ENCODE assay signal across 17 cellular contexts in genomic region chr10:110723224-110723891, GRCh38.
DNase-seq lines count a peak whose midpoint lies in the region; ATAC-seq and TF ChIP-seq lines count a peak whose summit lies in the region.
"Had no signal": no experiment of that assay in that cellular context is flagged by ENCODE, and none has a peak within 500 bp of the region (broad histone marks: within the 10 kb centered on the region; RNA-seq: fewer than 3 reads in every experiment).

No MANE protein-coding gene starts in this region.

- peak in 1 of 2 donors; percentile 54 for ATAC-seq in CD4-positive, CD25-positive, alpha-beta regulatory T cell (ENCODE audit: low read depth in 2 of 2)
- peak; percentile 66 for ATAC-seq in GM18502 (IDR thresholded peaks at IDR 0.05; ENCODE audit: poor library complexity, unreplicated experiment)
- ATAC-seq in HG02852 (IDR thresholded peaks at IDR 0.05; ENCODE audit: unreplicated experiment): peak; percentile 38
- peak; percentile 61 for ATAC-seq in T-helper 17 cell
- ATAC-seq in gastroesophageal sphincter: no peak
- ATAC-seq: sciatic nerve had no signal

- peak overlapping the region in 3 of 4 donors; percentile 46 to 67 (median 65) for H3K4me3 Mint-ChIP-seq in CD4-positive, CD25-positive, alpha-beta regulatory T cell
- peak overlapping the region; percentile 78 for H3K4me3 Mint-ChIP-seq in T-helper 17 cell
- H3K4me3 Mint-ChIP-seq: neural progenitor cell; T-helper 1 cell treated with Interleukin-12 subunit alpha and Interleukin-12 subunit beta and Interleukin-4 antibody, amounts not matched to agents 30 μg/mL and 1 μg/mL, for 36 hours had no signal

- peak overlapping the region in 2 of 3 donors; percentile 88 to 91 for H3K27ac Mint-ChIP-seq in CD4-positive, CD25-positive, alpha-beta regulatory T cell
- H3K27ac Mint-ChIP-seq in T-helper 17 cell: peak overlapping the region; percentile 51
- H3K27ac Mint-ChIP-seq: neural progenitor cell; T-helper 1 cell treated with Interleukin-12 subunit alpha and Interleukin-12 subunit beta and Interleukin-4 antibody, amounts not matched to agents 30 μg/mL and 1 μg/mL, for 36 hours had no signal

- peak overlapping the region; percentile 63 for H3K4me3 ChIP-seq in CD4-positive, CD25-positive, alpha-beta regulatory T cell (ENCODE audit: low read depth, low read length)
- H3K4me3 ChIP-seq in gastroesophageal sphincter: no peak overlapping the region
- H3K4me3 ChIP-seq: lung, neural progenitor cell had no signal

- no peak for TF ChIP-seq POLR2A in gastroesophageal sphincter (IDR thresholded peaks at IDR 0.05)

- H3K36me3 ChIP-seq in CD4-positive, CD25-positive, alpha-beta regulatory T cell (ENCODE audit: control insufficient read depth, insufficient read depth, low read length): no peaks in the 10 kb centered on the region
- no peaks in the 10 kb centered on the region for H3K36me3 ChIP-seq in gastroesophageal sphincter
- H3K36me3 ChIP-seq: brain microvascular endothelial cell, neural progenitor cell had no signal

- no peaks in the 10 kb centered on the region for H3K9me3 ChIP-seq in CD4-positive, CD25-positive, alpha-beta regulatory T cell (ENCODE audit: control insufficient read depth in 2 of 2, low read length in 2 of 2)
- H3K9me3 ChIP-seq in T-helper 17 cell (ENCODE audit: control insufficient read depth, low read length, poor library complexity, severe bottlenecking) (no peaks in the 10 kb centered on the region), gastroesophageal sphincter (no peaks in the 10 kb centered on the region)

- peaks cover 7% of the 10 kb centered on the region for H3K27me3 Mint-ChIP-seq in CD4-positive, CD25-positive, alpha-beta regulatory T cell
- H3K27me3 Mint-ChIP-seq in T-helper 17 cell: no peaks in the 10 kb centered on the region

- TF ChIP-seq CTCF in gastroesophageal sphincter (IDR thresholded peaks at IDR 0.05): no peak

- H3K4me1 ChIP-seq in CD4-positive, CD25-positive, alpha-beta regulatory T cell (ENCODE audit: control insufficient read depth, insufficient read depth, low read length, poor library complexity, severe bottlenecking): peaks cover 27% of the 10 kb centered on the region
- no peaks in the 10 kb centered on the region for H3K4me1 ChIP-seq in gastroesophageal sphincter
- H3K4me1 ChIP-seq: neural progenitor cell had no signal

- no peak for TF ChIP-seq EP300 in gastroesophageal sphincter (IDR thresholded peaks at IDR 0.05)

- peak in 1 of 3 donors; percentile 38 for DNase-seq in CD4-positive, CD25-positive, alpha-beta regulatory T cell
- DNase-seq in T-helper 17 cell: no peak
- no peak for DNase-seq in GOT3 (lab: John Stamatoyannopoulos, UW)
- DNase-seq in NCI-H2029 (lab: John Stamatoyannopoulos, UW): no peak
- no peak for DNase-seq in SIG-M5 (lab: John Stamatoyannopoulos, UW)
- DNase-seq: brain microvascular endothelial cell; KG1; NCI-H1436; NCI-H524; stimulated activated CD4-positive, alpha-beta T cell treated with anti-CD3 and anti-CD28 coated beads, Interleukin-4, amount 100 ng/mL, for 1 hour had no signal

- H3K4me1 Mint-ChIP-seq in CD4-positive, CD25-positive, alpha-beta regulatory T cell: peaks cover 0 to 35% (median 30%) of the 10 kb centered on the region in 4 donors
- H3K4me1 Mint-ChIP-seq in T-helper 17 cell: peaks cover 42% of the 10 kb centered on the region

- peaks cover 0 to 2% (median 0%) of the 10 kb centered on the region in 7 donors for H3K9me3 Mint-ChIP-seq in CD4-positive, CD25-positive, alpha-beta regulatory T cell
- H3K9me3 Mint-ChIP-seq: neural progenitor cell; T-helper 1 cell treated with Interleukin-12 subunit alpha and Interleukin-12 subunit beta and Interleukin-4 antibody, amounts not matched to agents 30 μg/mL and 1 μg/mL, for 36 hours had no signal

- no peak overlapping the region for H3K27ac ChIP-seq in CD4-positive, CD25-positive, alpha-beta regulatory T cell (ENCODE audit: insufficient read depth, low read length, poor library complexity, severe bottlenecking)
- no peak overlapping the region for H3K27ac ChIP-seq in gastroesophageal sphincter
- H3K27ac ChIP-seq: brain microvascular endothelial cell, neural progenitor cell had no signal

- no peaks in the 10 kb centered on the region for H3K27me3 ChIP-seq in CD4-positive, CD25-positive, alpha-beta regulatory T cell (ENCODE audit: control insufficient read depth, insufficient read depth, low read length)
- H3K27me3 ChIP-seq in gastroesophageal sphincter: no peaks in the 10 kb centered on the region
- H3K27me3 ChIP-seq: brain microvascular endothelial cell, neural progenitor cell had no signal

- WGBS in gastroesophageal sphincter (ENCODE audit: low coverage in 1 of 2), 2 donors: 75 to 84% methylated on average over 4 of the region's 4 CpGs

- peaks cover 3% of the 10 kb centered on the region for H3K36me3 Mint-ChIP-seq in CD4-positive, CD25-positive, alpha-beta regulatory T cell
- peaks cover 3% of the 10 kb centered on the region for H3K36me3 Mint-ChIP-seq in T-helper 17 cell (ENCODE audit: low read depth)
- H3K36me3 Mint-ChIP-seq: neural progenitor cell had no signal
